ENCODE assay signal across 14 cellular contexts in genomic region chr20:42678895-42679294, GRCh38.
DNase-seq lines count a peak whose midpoint lies in the region; ATAC-seq, FAIRE-seq and TF ChIP-seq lines count a peak whose summit lies in the region.
"Had no signal": no experiment of that assay in that cellular context is flagged by ENCODE, and none has a peak within 500 bp of the region (broad histone marks: within the 10 kb centered on the region; RNA-seq: fewer than 3 reads in every experiment).

No MANE protein-coding gene starts in this region.

- intact Hi-C loops in PC-9 (cut with micrococcal nuclease; ENCODE audit: unreplicated experiment) (no loop called here), psoas muscle (cut with DNase I) (no loop called here)

- no peak overlapping the region for H3K27ac ChIP-seq in PC-9
- H3K27ac ChIP-seq in psoas muscle: no peak overlapping the region
- H3K27ac ChIP-seq: BLaER1, esophagus squamous epithelium had no signal

- no peaks in the 10 kb centered on the region for H3K36me3 ChIP-seq in BE2C
- no peaks in the 10 kb centered on the region for H3K36me3 ChIP-seq in PC-9 (ENCODE audit: low read depth)
- no peaks in the 10 kb centered on the region for H3K36me3 ChIP-seq in kidney epithelial cell (ENCODE audit: control insufficient read depth, insufficient read depth, low read length)
- H3K36me3 ChIP-seq in psoas muscle (ENCODE audit: insufficient read depth in 1 of 2, low read depth in 1 of 2): no peaks in the 10 kb centered on the region
- H3K36me3 ChIP-seq: BLaER1, esophagus squamous epithelium had no signal

- ATAC-seq in GM21576 (IDR thresholded peaks at IDR 0.05; ENCODE audit: unreplicated experiment) (no peak), psoas muscle (no peak)

- H3K4me2 ChIP-seq in PC-9: no peak overlapping the region
- H3K4me2 ChIP-seq: BLaER1 had no signal

- H4K20me1 ChIP-seq in PC-9 (ENCODE audit: insufficient read depth): no peaks in the 10 kb centered on the region
- H4K20me1 ChIP-seq: BLaER1 had no signal

- no peak overlapping the region for H3K4me3 ChIP-seq in BE2C (ENCODE audit: low read depth, low read length)
- H3K4me3 ChIP-seq in PC-9: no peak overlapping the region
- H3K4me3 ChIP-seq in kidney epithelial cell (ENCODE audit: low read depth, low read length): no peak overlapping the region
- H3K4me3 ChIP-seq in psoas muscle: no peak overlapping the region
- H3K4me3 ChIP-seq: BLaER1, esophagus squamous epithelium had no signal

- no peak overlapping the region for H2AFZ ChIP-seq in PC-9

- POLR2A ChIA-PET in PC-9 (lab: Charles Lee; ENCODE audit: unreplicated experiment): no interaction called here

- H3K9me3 ChIP-seq in BE2C (no peaks in the 10 kb centered on the region), PC-9 (ENCODE audit: insufficient read depth, low read depth) (no peaks in the 10 kb centered on the region), psoas muscle (peaks cover 5% of the 10 kb centered on the region)
- H3K9me3 ChIP-seq: BLaER1, esophagus squamous epithelium had no signal

- 38 to 43% (median 38%) methylated on average over 3 of the region's 3 CpGs for WGBS in psoas muscle, 3 donors

- FAIRE-seq in GM19239 (lab: Jason Lieb, UNC): no peak

- no peaks in the 10 kb centered on the region for H3F3A ChIP-seq in PC-9 (ENCODE audit: insufficient read depth, low read depth)

- CTCF ChIA-PET in PC-9 (lab: Charles Lee): no interaction called here

- H3K4me1 ChIP-seq in BE2C (no peaks in the 10 kb centered on the region), PC-9 (replicated peaks; ENCODE audit: insufficient read depth) (no peaks in the 10 kb centered on the region), psoas muscle (no peaks in the 10 kb centered on the region)
- H3K4me1 ChIP-seq: BLaER1, esophagus squamous epithelium had no signal

- DNase-seq in BE2C (no peak), GM19239 (ENCODE audit: insufficient read length, low spot score) (peak; percentile 4), PC-9 (peak in 1 of 2 experiments; percentile 13), kidney epithelial cell (ENCODE audit: low read depth) (no peak), cortex of kidney (lab: John Stamatoyannopoulos, UW) (no peak), NCI-H2171 treated with DMSO at 0.1 percent for 48 hours (lab: John Stamatoyannopoulos, UW) (no peak), psoas muscle (no peak)
- DNase-seq: esophagus squamous epithelium; GF-D8; NCI-H1436 treated with DMSO at 0.1 percent for 48 hours; stimulated activated CD4-positive, alpha-beta T cell treated with anti-CD3 and anti-CD28 coated beads, Interleukin-4, amount 100 ng/mL, for 24 hours; stimulated activated naive CD4-positive, alpha-beta T cell had no signal

- H3K79me2 ChIP-seq in PC-9 (ENCODE audit: low read depth): no peaks in the 10 kb centered on the region

- peak; percentile 19; the same call in 1 of the 2 replicates for TF ChIP-seq CTCF in BE2C (IDR thresholded peaks at IDR 0.05; ENCODE audit: low read depth, low read length)
- peak; percentile 44; the same call in 1 of the 2 replicates for TF ChIP-seq CTCF in PC-9 (conservative IDR thresholded peaks at IDR 0.05)
- TF ChIP-seq CTCF in kidney epithelial cell (IDR thresholded peaks at IDR 0.05; ENCODE audit: insufficient read depth, low read length, poor library complexity, severe bottlenecking): peak; percentile 60
- TF ChIP-seq CTCF in psoas muscle (IDR thresholded peaks at IDR 0.05): no peak

- BruUV-seq in PC-9 (replicated peaks; lab: Mats Ljungman, UMichigan): no TSS peak

- H3K27me3 ChIP-seq in BE2C: no peaks in the 10 kb centered on the region
- H3K27me3 ChIP-seq in PC-9 (ENCODE audit: insufficient read depth, low read depth): no peaks in the 10 kb centered on the region
- H3K27me3 ChIP-seq in kidney epithelial cell (ENCODE audit: control insufficient read depth, insufficient read depth, low read length): no peaks in the 10 kb centered on the region
- H3K27me3 ChIP-seq in psoas muscle (ENCODE audit: insufficient read depth in 3 of 3, low read length in 2 of 3): no peaks in the 10 kb centered on the region
- H3K27me3 ChIP-seq: BLaER1, esophagus squamous epithelium had no signal

- H3K9me2 ChIP-seq in PC-9 (ENCODE audit: insufficient read depth): no peaks in the 10 kb centered on the region
